1 cellular context compared by ENCODE assay signal in the genomic region with DNA sequence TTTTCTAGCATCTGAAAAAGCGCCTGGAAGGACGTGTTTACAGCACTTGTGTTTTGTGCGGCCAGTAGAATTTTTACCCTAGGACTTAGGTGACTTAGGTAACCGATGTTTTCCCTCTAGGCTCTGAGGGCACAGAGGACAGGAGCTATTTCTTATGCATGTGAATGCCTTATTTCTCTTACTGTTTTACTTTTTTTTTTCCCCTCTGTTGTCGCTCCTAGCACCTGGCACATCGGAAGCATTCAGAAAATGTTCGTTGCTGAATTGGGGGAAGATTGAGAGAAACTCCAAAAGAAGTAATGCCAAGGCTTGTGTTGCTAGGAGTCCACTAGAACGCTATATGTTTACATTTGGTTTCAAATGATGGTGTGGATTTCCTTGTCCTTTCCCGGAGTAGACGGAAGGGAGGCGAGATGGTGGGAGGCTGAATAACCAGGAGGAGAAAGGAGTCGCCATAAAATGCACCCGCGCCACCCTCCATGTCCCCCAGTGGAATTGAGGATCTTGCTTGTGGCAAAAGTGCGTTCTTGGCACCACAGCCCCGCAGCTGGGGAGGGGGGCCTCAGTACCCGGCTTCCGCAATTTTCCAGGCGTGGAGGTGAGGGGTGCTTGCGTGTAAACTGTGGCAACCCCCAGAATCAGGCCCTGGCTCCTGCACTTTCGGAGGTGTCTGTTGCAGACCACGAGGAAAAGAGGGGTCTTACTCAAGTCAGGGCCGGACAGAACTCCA.
TF ChIP-seq lines count a peak whose summit lies in the region.

No MANE protein-coding gene starts in this region.

TF ChIP-seq in WTC11, 78 proteins besides CTCF, POLR2A, EP300 and RAD21 (continued from another document):
- TF ChIP-seq, protein P1, sequence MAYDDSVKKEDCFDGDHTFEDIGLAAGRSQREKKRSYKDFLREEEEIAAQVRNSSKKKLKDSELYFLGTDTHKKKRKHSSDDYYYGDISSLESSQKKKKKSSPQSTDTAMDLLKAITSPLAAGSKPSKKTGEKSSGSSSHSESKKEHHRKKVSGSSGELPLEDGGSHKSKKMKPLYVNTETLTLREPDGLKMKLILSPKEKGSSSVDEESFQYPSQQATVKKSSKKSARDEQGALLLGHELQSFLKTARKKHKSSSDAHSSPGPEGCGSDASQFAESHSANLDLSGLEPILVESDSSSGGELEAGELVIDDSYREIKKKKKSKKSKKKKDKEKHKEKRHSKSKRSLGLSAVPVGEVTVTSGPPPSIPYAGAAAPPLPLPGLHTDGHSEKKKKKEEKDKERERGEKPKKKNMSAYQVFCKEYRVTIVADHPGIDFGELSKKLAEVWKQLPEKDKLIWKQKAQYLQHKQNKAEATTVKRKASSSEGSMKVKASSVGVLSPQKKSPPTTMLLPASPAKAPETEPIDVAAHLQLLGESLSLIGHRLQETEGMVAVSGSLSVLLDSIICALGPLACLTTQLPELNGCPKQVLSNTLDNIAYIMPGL (CRISPR knock-in tag; IDR thresholded peaks at IDR 0.05) = no peak
- TF ChIP-seq ZNF396 (CRISPR knock-in tag; IDR thresholded peaks at IDR 0.05; ENCODE audit: borderline replicate concordance) (no peak), ZNF671 (CRISPR knock-in tag; IDR thresholded peaks at IDR 0.05) (no peak), MYBL2 (CRISPR knock-in tag; IDR thresholded peaks at IDR 0.05) (no peak)
- TF ChIP-seq, protein P2, sequence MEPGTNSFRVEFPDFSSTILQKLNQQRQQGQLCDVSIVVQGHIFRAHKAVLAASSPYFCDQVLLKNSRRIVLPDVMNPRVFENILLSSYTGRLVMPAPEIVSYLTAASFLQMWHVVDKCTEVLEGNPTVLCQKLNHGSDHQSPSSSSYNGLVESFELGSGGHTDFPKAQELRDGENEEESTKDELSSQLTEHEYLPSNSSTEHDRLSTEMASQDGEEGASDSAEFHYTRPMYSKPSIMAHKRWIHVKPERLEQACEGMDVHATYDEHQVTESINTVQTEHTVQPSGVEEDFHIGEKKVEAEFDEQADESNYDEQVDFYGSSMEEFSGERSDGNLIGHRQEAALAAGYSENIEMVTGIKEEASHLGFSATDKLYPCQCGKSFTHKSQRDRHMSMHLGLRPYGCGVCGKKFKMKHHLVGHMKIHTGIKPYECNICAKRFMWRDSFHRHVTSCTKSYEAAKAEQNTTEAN (CRISPR knock-in tag; IDR thresholded peaks at IDR 0.05) = no peak
